29 cellular contexts compared by ENCODE assay signal in genomic region chr16:20968765-20969164, GRCh38.
"Had no signal": no experiment of that assay in that cellular context is flagged by ENCODE, and none has a peak within 500 bp of the region (broad histone marks: within the 10 kb centered on the region; RNA-seq: fewer than 3 reads in every experiment).

No MANE protein-coding gene starts in this region.

- H3K9me3 Mint-ChIP-seq: naive thymus-derived CD4-positive, alpha-beta T cell; natural killer cell treated with Interleukin-12 subunit alpha and Interleukin-12 subunit beta and Interleukin-15 and Interleukin-18, amount 100 ng/mL, for 72 hours; stimulated activated effector memory CD8-positive, alpha-beta T cell treated with anti-CD3 and anti-CD28 coated beads, Interleukin-12 subunit alpha, Interleukin-12 subunit beta, amount 100 ng/mL, for 72 hours; stimulated activated naive CD8-positive, alpha-beta T cell treated with anti-CD3 and anti-CD28 coated beads, Interleukin-15, Interleukin-2, amounts not matched to agents 100 ng/mL and 50 ng/mL, for 24 hours had no signal

- H3K36me3 ChIP-seq: left lung, ovary, prostate gland, sigmoid colon, spleen, suprapubic skin, thoracic aorta, tibial artery, upper lobe of right lung had no signal

- FAIRE-seq: islet of Langerhans, kidney, small intestine, urothelium cell line had no signal

- H3K27ac Mint-ChIP-seq: mesothelial cell of epicardium; natural killer cell treated with Interleukin-12 subunit alpha and Interleukin-12 subunit beta and Interleukin-15 and Interleukin-18, amount 100 ng/mL, for 72 hours; stimulated activated effector memory CD8-positive, alpha-beta T cell treated with anti-CD3 and anti-CD28 coated beads, Interleukin-12 subunit alpha, Interleukin-12 subunit beta, amount 100 ng/mL, for 72 hours; stimulated activated naive CD8-positive, alpha-beta T cell treated with anti-CD3 and anti-CD28 coated beads, Interleukin-15, Interleukin-2, amounts not matched to agents 100 ng/mL and 50 ng/mL, for 24 hours had no signal

- ATAC-seq: left colon; left lung; mucosa of descending colon; naive thymus-derived CD4-positive, alpha-beta T cell; natural killer cell treated with Interleukin-12 subunit alpha and Interleukin-12 subunit beta and Interleukin-15 and Interleukin-18, amount 100 ng/mL, for 72 hours; right cardiac atrium; stimulated activated effector memory CD8-positive, alpha-beta T cell treated with anti-CD3 and anti-CD28 coated beads, Interleukin-12 subunit alpha, Interleukin-12 subunit beta, amount 100 ng/mL, for 72 hours had no signal

- H3K4me3 ChIP-seq: hepatocyte, left lung, lung, mucosa of descending colon, ovary, prostate gland, sigmoid colon, spleen, suprapubic skin, thoracic aorta, tibial artery, upper lobe of right lung had no signal

- H3K27me3 ChIP-seq: hepatocyte, left lung, ovary, sigmoid colon, spleen, suprapubic skin, tibial artery, upper lobe of right lung had no signal

- H3K4me1 ChIP-seq: left lung, prostate gland, sigmoid colon, spleen, tibial artery, upper lobe of right lung had no signal

- DNase-seq: immature natural killer cell; kidney; left colon; left lung; mesendoderm; mucosa of descending colon; naive thymus-derived CD4-positive, alpha-beta T cell; ovary; retina; right cardiac atrium; sigmoid colon; small intestine; stimulated activated CD4-positive, alpha-beta T cell treated with anti-CD3 and anti-CD28 coated beads, Interleukin-4, amount 100 ng/mL, for 24 hours; stimulated activated naive CD4-positive, alpha-beta T cell; tibial artery; trophoblast cell; upper lobe of right lung had no signal

- H3K9me3 ChIP-seq: left lung, mucosa of descending colon, ovary, prostate gland, sigmoid colon, spleen, suprapubic skin, thoracic aorta, tibial artery, upper lobe of right lung had no signal

- H2AFZ ChIP-seq: hepatocyte had no signal

- H3K27ac ChIP-seq: hepatocyte, left lung, ovary, prostate gland, sigmoid colon, spleen, suprapubic skin, thoracic aorta, tibial artery, upper lobe of right lung had no signal

- H3K4me1 Mint-ChIP-seq: immature natural killer cell; mesothelial cell of epicardium; stimulated activated effector memory CD8-positive, alpha-beta T cell treated with anti-CD3 and anti-CD28 coated beads, Interleukin-12 subunit alpha, Interleukin-12 subunit beta, amount 100 ng/mL, for 72 hours had no signal

- H3K4me3 Mint-ChIP-seq: immature natural killer cell; mesothelial cell of epicardium; naive thymus-derived CD4-positive, alpha-beta T cell; natural killer cell treated with Interleukin-12 subunit alpha and Interleukin-12 subunit beta and Interleukin-15 and Interleukin-18, amount 100 ng/mL, for 72 hours; stimulated activated effector memory CD8-positive, alpha-beta T cell treated with anti-CD3 and anti-CD28 coated beads, Interleukin-12 subunit alpha, Interleukin-12 subunit beta, amount 100 ng/mL, for 72 hours; stimulated activated naive CD8-positive, alpha-beta T cell treated with anti-CD3 and anti-CD28 coated beads, Interleukin-15, Interleukin-2, amounts not matched to agents 100 ng/mL and 50 ng/mL, for 24 hours had no signal

- H3K4me2 ChIP-seq: hepatocyte had no signal

- H3K27me3 Mint-ChIP-seq: stimulated activated naive CD8-positive, alpha-beta T cell treated with anti-CD3 and anti-CD28 coated beads, Interleukin-15, Interleukin-2, amounts not matched to agents 100 ng/mL and 50 ng/mL, for 24 hours had no signal

- H3K36me3 Mint-ChIP-seq: immature natural killer cell; mesothelial cell of epicardium; naive thymus-derived CD4-positive, alpha-beta T cell; natural killer cell treated with Interleukin-12 subunit alpha and Interleukin-12 subunit beta and Interleukin-15 and Interleukin-18, amount 100 ng/mL, for 72 hours; stimulated activated effector memory CD8-positive, alpha-beta T cell treated with anti-CD3 and anti-CD28 coated beads, Interleukin-12 subunit alpha, Interleukin-12 subunit beta, amount 100 ng/mL, for 72 hours had no signal

- H3K79me2 ChIP-seq: hepatocyte had no signal
